ENCODE assay signal across 8 cellular contexts in genomic region chr2:153519260-153519875, GRCh38. TPM values are rescaled to one million over a fixed set of nuclear protein-coding genes. Genes with fewer than 3 reads are reported as not detected.
DNase-seq lines count a peak whose midpoint lies in the region; ATAC-seq, FAIRE-seq and TF ChIP-seq lines count a peak whose summit lies in the region.

No MANE protein-coding gene starts in this region.

- H3K4me3 Mint-ChIP-seq in astrocyte (ENCODE audit: unreplicated experiment), result no peak overlapping the region

- H3K79me2 ChIP-seq in astrocyte (ENCODE audit: insufficient read depth, low read length), result no peaks in the 10 kb centered on the region

- H3K4me1 Mint-ChIP-seq in astrocyte (ENCODE audit: low read depth, unreplicated experiment), result no peaks in the 10 kb centered on the region

- FAIRE-seq in astrocyte (lab: Jason Lieb, UNC) (no peak), islet of Langerhans (lab: Jason Lieb, UNC) (peak; percentile 95)

- H3K9me3 Mint-ChIP-seq in astrocyte (ENCODE audit: unreplicated experiment), result no peaks in the 10 kb centered on the region

- no peak overlapping the region for H3K4me3 ChIP-seq in astrocyte (ENCODE audit: insufficient read depth, low read depth, low read length)

- peak; percentile 59 for ATAC-seq in SK-N-SH treated with all-trans-retinoic acid at 6 μM for 48 hours
- ATAC-seq in HG03469 (IDR thresholded peaks at IDR 0.05; ENCODE audit: unreplicated experiment), result no peak

- H3K36me3 Mint-ChIP-seq in astrocyte (ENCODE audit: low read depth, unreplicated experiment), result no peaks in the 10 kb centered on the region

- no peaks in the 10 kb centered on the region for H3K36me3 ChIP-seq in astrocyte (ENCODE audit: insufficient read depth, low read length)

- no peaks in the 10 kb centered on the region for H3K27me3 Mint-ChIP-seq in astrocyte (ENCODE audit: low read depth, unreplicated experiment)

- H3K9ac ChIP-seq in astrocyte (ENCODE audit: low read length), result no peak overlapping the region

- no peak overlapping the region for H3K27ac Mint-ChIP-seq in astrocyte (ENCODE audit: unreplicated experiment)

- DNase-seq in SHP77 treated with DMSO at 0.1 percent for 48 hours (lab: John Stamatoyannopoulos, UW), result peak; percentile 6
- DNase-seq in SHP77 (lab: John Stamatoyannopoulos, UW), result no peak
- peak; percentile 21 for DNase-seq in astrocyte (ENCODE audit: low read depth)
- DNase-seq in stimulated activated CD4-positive, alpha-beta T cell treated with anti-CD3 and anti-CD28 coated beads, Interleukin-4, amount 100 ng/mL, for 1 hour, result peak; percentile 50

- no peak overlapping the region for H3K27ac ChIP-seq in astrocyte (ENCODE audit: low read depth, low read length)

- H3K4me1 ChIP-seq in astrocyte (ENCODE audit: insufficient read depth, low read length), result no peaks in the 10 kb centered on the region

- H3K9me3 ChIP-seq in astrocyte (ENCODE audit: insufficient read depth, low read depth, low read length), result no peaks in the 10 kb centered on the region

- TF ChIP-seq CTCF in LNCAP (IDR thresholded peaks at IDR 0.05) (peak; percentile 72), astrocyte (IDR thresholded peaks at IDR 0.05; ENCODE audit: insufficient read depth, low read depth, low read length) (peak; percentile 77)

- H3K4me2 ChIP-seq in astrocyte (ENCODE audit: low read length), result no peak overlapping the region

- H3K27me3 ChIP-seq in astrocyte (ENCODE audit: insufficient read depth, low read length), result no peaks in the 10 kb centered on the region

- no peaks in the 10 kb centered on the region for H4K20me1 ChIP-seq in astrocyte (ENCODE audit: insufficient read depth, low read length)

- no peak overlapping the region for H2AFZ ChIP-seq in astrocyte (ENCODE audit: low read depth, low read length)

TF ChIP-seq in SK-N-SH treated with all-trans-retinoic acid at 6 μM for 48 hours, 23 proteins besides CTCF, POLR2A, EP300 and RAD21:
- TF ChIP-seq PPARA (CRISPR knock-in tag; IDR thresholded peaks at IDR 0.05; ENCODE audit: borderline replicate concordance), result no peak
- TF ChIP-seq TCF4 (CRISPR knock-in tag; IDR thresholded peaks at IDR 0.05; ENCODE audit: borderline replicate concordance), result no peak
- TF ChIP-seq ISL1 (CRISPR knock-in tag; IDR thresholded peaks at IDR 0.05), result no peak
- TF ChIP-seq ESRRG (CRISPR knock-in tag; IDR thresholded peaks at IDR 0.05), result no peak
- TF ChIP-seq CSRNP3 (CRISPR knock-in tag; IDR thresholded peaks at IDR 0.05), result no peak
- TF ChIP-seq RARB (CRISPR knock-in tag; IDR thresholded peaks at IDR 0.05), result no peak
- TF ChIP-seq ZFP3 (CRISPR knock-in tag; IDR thresholded peaks at IDR 0.05), result no peak
- TF ChIP-seq POU6F1 (CRISPR knock-in tag; IDR thresholded peaks at IDR 0.05; ENCODE audit: borderline replicate concordance, low read depth), result no peak
- no peak for TF ChIP-seq ARNTL (CRISPR knock-in tag; IDR thresholded peaks at IDR 0.05; ENCODE audit: borderline replicate concordance, low read depth)
- TF ChIP-seq ZFP30 (CRISPR knock-in tag; IDR thresholded peaks at IDR 0.05), result no peak
- no peak for TF ChIP-seq ZNF8 (CRISPR knock-in tag; IDR thresholded peaks at IDR 0.05)
- no peak for TF ChIP-seq ZNF70 (CRISPR knock-in tag; IDR thresholded peaks at IDR 0.05)
- no peak for TF ChIP-seq TSHZ2 (CRISPR knock-in tag; IDR thresholded peaks at IDR 0.05)
- no peak for TF ChIP-seq BACH2 (CRISPR knock-in tag; IDR thresholded peaks at IDR 0.05; ENCODE audit: borderline replicate concordance)
- TF ChIP-seq GLIS3 (CRISPR knock-in tag; IDR thresholded peaks at IDR 0.05), result no peak
- TF ChIP-seq CSDC2 (CRISPR knock-in tag; IDR thresholded peaks at IDR 0.05), result no peak
- no peak for TF ChIP-seq SNAI2 (CRISPR knock-in tag; IDR thresholded peaks at IDR 0.05)
- no peak for TF ChIP-seq PATZ1 (CRISPR knock-in tag; IDR thresholded peaks at IDR 0.05; ENCODE audit: borderline replicate concordance)
TF ChIP-seq in SK-N-SH treated with all-trans-retinoic acid at 6 μM for 48 hours: peak in this region for 0.

RNA-seq across cellular contexts. Expression of gene RPRM, which starts 40.8 kb away (rescaled TPM):
- 0.53 and 0.86 TPM in 2 replicates for total RNA-seq in astrocyte

Comparison
In these comparisons a context has a peak if more than half of its experiments do, and no peak if none do; other contexts are left out.
1. DNase-seq: peak in SHP77 treated with DMSO at 0.1 percent for 48 hours (single experiment), astrocyte (single experiment) and stimulated activated CD4-positive, alpha-beta T cell treated with anti-CD3 and anti-CD28 coated beads, Interleukin-4, amount 100 ng/mL, for 1 hour (single experiment); none in SHP77 (0 of 2).